In the genomic region with DNA sequence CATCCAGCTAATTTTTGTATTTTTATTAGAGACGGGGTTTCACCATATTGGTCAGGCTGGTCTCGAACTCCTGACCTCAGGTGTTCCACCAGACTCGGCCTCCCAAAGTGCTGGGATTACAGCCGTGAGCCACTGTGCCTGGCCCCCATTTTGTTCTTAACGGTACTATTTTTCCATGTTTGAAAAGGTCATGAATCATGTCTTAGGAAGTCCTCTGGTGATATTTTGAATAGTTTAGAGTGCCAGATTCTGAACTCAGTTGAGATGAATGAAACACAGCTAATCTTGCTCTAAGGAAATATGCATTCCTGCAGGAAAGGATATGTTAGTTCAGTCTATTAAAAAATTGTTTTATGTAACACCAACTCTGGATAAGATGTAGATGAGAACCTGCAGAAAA, we compare ENCODE assay signal across 34 cellular contexts.
A peak's percentile ranks its signal among the peaks of the same experiment; 100 is the strongest.
DNase-seq lines count a peak whose midpoint lies in the region; ATAC-seq and TF ChIP-seq lines count a peak whose summit lies in the region.
"Had no signal": no experiment of that assay in that cellular context is flagged by ENCODE, and none has a peak within 500 bp of the region (broad histone marks: within the 10 kb centered on the region; RNA-seq: fewer than 3 reads in every experiment).

No MANE protein-coding gene starts in this region.

- H3K27ac Mint-ChIP-seq in mesothelial cell of epicardium (peak overlapping the region; percentile 18), type B pancreatic cell (no peak overlapping the region)
- H3K27ac Mint-ChIP-seq in stimulated activated naive B cell treated with anti-CD40 and anti-IgM and Interleukin-4, amounts not matched to agents 10 μg/mL and 1 μg/mL and 100 μg/mL, for 72 hours: no peak overlapping the region
- H3K27ac Mint-ChIP-seq: activated CD8-positive, alpha-beta T cell treated with anti-CD3 and anti-CD28 coated beads for 36 hours; activated naive CD4-positive, alpha-beta T cell treated with anti-CD3 and anti-CD28 coated beads, Interleukin-2, amount 10 ng/mL, durations not matched to agents 7 days and 5 days; activated T-helper 1 cell treated with anti-CD3 and anti-CD28 coated beads, Interleukin-12 subunit alpha, Interleukin-12 subunit beta, Interleukin-2, Interleukin-4 antibody, amounts not matched to agents 30 ng/mL and 10 ng/mL and 1 ng/mL, durations not matched to agents 14 hours and 24 hours and 36 hours; CD8-positive, alpha-beta T cell; natural killer cell treated with Interleukin-12 subunit alpha and Interleukin-12 subunit beta and Interleukin-15 and Interleukin-18, amount 100 ng/mL, for 72 hours; stimulated activated effector memory CD8-positive, alpha-beta T cell treated with anti-CD3 and anti-CD28 coated beads, Interleukin-12 subunit alpha, Interleukin-12 subunit beta, amount 100 ng/mL, for 72 hours had no signal

- H3K9me3 Mint-ChIP-seq in mesothelial cell of epicardium: no peaks in the 10 kb centered on the region
- no peaks in the 10 kb centered on the region for H3K9me3 Mint-ChIP-seq in type B pancreatic cell
- peaks cover 0 to 4% of the 10 kb centered on the region in 2 donors for H3K9me3 Mint-ChIP-seq in stimulated activated naive B cell treated with anti-CD40 and anti-IgM and Interleukin-4, amounts not matched to agents 10 μg/mL and 1 μg/mL and 100 μg/mL, for 72 hours
- H3K9me3 Mint-ChIP-seq: activated CD8-positive, alpha-beta T cell treated with anti-CD3 and anti-CD28 coated beads for 36 hours; activated naive CD4-positive, alpha-beta T cell treated with anti-CD3 and anti-CD28 coated beads, Interleukin-2, amount 10 ng/mL, durations not matched to agents 7 days and 5 days; activated T-helper 1 cell treated with anti-CD3 and anti-CD28 coated beads, Interleukin-12 subunit alpha, Interleukin-12 subunit beta, Interleukin-2, Interleukin-4 antibody, amounts not matched to agents 30 ng/mL and 10 ng/mL and 1 ng/mL, durations not matched to agents 14 hours and 24 hours and 36 hours; CD8-positive, alpha-beta T cell; natural killer cell treated with Interleukin-12 subunit alpha and Interleukin-12 subunit beta and Interleukin-15 and Interleukin-18, amount 100 ng/mL, for 72 hours had no signal

- no peak for TF ChIP-seq POLR2A in vagina (IDR thresholded peaks at IDR 0.05)

- no peak for TF ChIP-seq CTCF in coronary artery (IDR thresholded peaks at IDR 0.05)
- no peak for TF ChIP-seq CTCF in mesothelial cell of epicardium (IDR thresholded peaks at IDR 0.05; ENCODE audit: unreplicated experiment)
- no peak for TF ChIP-seq CTCF in type B pancreatic cell (conservative IDR thresholded peaks at IDR 0.05)
- TF ChIP-seq CTCF in vagina (IDR thresholded peaks at IDR 0.05): no peak

- peak overlapping the region; percentile 12 to 85 for H3K27ac ChIP-seq in coronary artery
- no peak overlapping the region for H3K27ac ChIP-seq in vagina
- H3K27ac ChIP-seq: gastrocnemius medialis, hepatocyte, upper lobe of left lung had no signal

- peak; percentile 35 for DNase-seq in AG20443 (ENCODE audit: low spot score)
- DNase-seq in adipocyte (ENCODE audit: low read depth): peak; percentile 69
- DNase-seq in coronary artery (ENCODE audit: low spot score): no peak
- no peak for DNase-seq in mesothelial cell of epicardium (ENCODE audit: low spot score in 2 of 2, unreplicated experiment in 2 of 2)
- no peak for DNase-seq in type B pancreatic cell (ENCODE audit: extremely low spot score, unreplicated experiment)
- no peak for DNase-seq in vagina (ENCODE audit: extremely low spot score in 2 of 2)
- DNase-seq in stimulated activated naive B cell treated with anti-CD40 and anti-IgM and Interleukin-4, amounts not matched to agents 10 μg/mL and 1 μg/mL and 100 μg/mL, for 72 hours: no peak
- DNase-seq: 8988T; activated CD8-positive, alpha-beta memory T cell treated with anti-CD3 and anti-CD28 coated beads, Interleukin-2, amount 50 U/mL, for 48 hours; activated CD8-positive, alpha-beta T cell treated with anti-CD3 and anti-CD28 coated beads for 36 hours; activated naive CD4-positive, alpha-beta T cell treated with anti-CD3 and anti-CD28 coated beads, Interleukin-2, amount 10 ng/mL, durations not matched to agents 7 days and 5 days; amygdala; caudate nucleus; CD8-positive, alpha-beta T cell; gastrocnemius medialis; Kasumi-1; left colon; NCI-H1417 treated with DMSO at 0.1 percent for 48 hours; NCI-H2029 treated with DMSO at 0.1 percent for 48 hours; NCI-H524 treated with DMSO at 0.1 percent for 48 hours; NK-92 treated with Interleukin-12 subunit alpha and Interleukin-12 subunit beta, amount 100 ng/mL, for 24 hours; occipital lobe; SK-N-SH; upper lobe of left lung had no signal

- H3K9me3 ChIP-seq in adipocyte (ENCODE audit: control insufficient read depth, low read length): no peaks in the 10 kb centered on the region
- H3K9me3 ChIP-seq in vagina: no peaks in the 10 kb centered on the region
- H3K9me3 ChIP-seq: gastrocnemius medialis, SK-N-SH, upper lobe of left lung had no signal

- H3K4me3 ChIP-seq in adipocyte (ENCODE audit: low read length) (no peak overlapping the region), coronary artery (no peak overlapping the region), vagina (no peak overlapping the region)
- H3K4me3 ChIP-seq: gastrocnemius medialis, GM12878, hepatocyte, upper lobe of left lung had no signal

- no peak for ATAC-seq in GM21576 (IDR thresholded peaks at IDR 0.05; ENCODE audit: unreplicated experiment)
- ATAC-seq in stimulated activated naive B cell treated with anti-CD40 and anti-IgM and Interleukin-4, amounts not matched to agents 10 μg/mL and 1 μg/mL and 100 μg/mL, for 72 hours (replicated peaks): no peak
- ATAC-seq: activated CD4-positive, CD25-positive, alpha-beta regulatory T cell treated with anti-CD3 and anti-CD28 coated beads, Interleukin-2, amount 50 U/mL, for 24 hours; activated CD8-positive, alpha-beta T cell treated with anti-CD3 and anti-CD28 coated beads for 36 hours; CD8-positive, alpha-beta T cell; esophagus mucosa; gastrocnemius medialis; GM12878; HepG2; left colon; natural killer cell treated with Interleukin-12 subunit alpha and Interleukin-12 subunit beta and Interleukin-15 and Interleukin-18, amount 100 ng/mL, for 72 hours; PC-3; stimulated activated effector memory CD8-positive, alpha-beta T cell treated with anti-CD3 and anti-CD28 coated beads, Interleukin-12 subunit alpha, Interleukin-12 subunit beta, amount 100 ng/mL, for 72 hours had no signal

- H3K4me1 ChIP-seq in adipocyte (ENCODE audit: control insufficient read depth, insufficient read depth, low read length) (peaks cover 11% of the 10 kb centered on the region), vagina (peaks cover 6% of the 10 kb centered on the region)
- H3K4me1 ChIP-seq: upper lobe of left lung had no signal

- H3K9ac ChIP-seq in adipocyte (ENCODE audit: low read length): no peak overlapping the region
- H3K9ac ChIP-seq: SK-N-SH had no signal

- H3K36me3 ChIP-seq in adipocyte (ENCODE audit: control insufficient read depth, insufficient read depth, low read length, severe bottlenecking): no peaks in the 10 kb centered on the region
- no peaks in the 10 kb centered on the region for H3K36me3 ChIP-seq in vagina
- H3K36me3 ChIP-seq: gastrocnemius medialis, upper lobe of left lung had no signal

- no peaks in the 10 kb centered on the region for H3K36me3 Mint-ChIP-seq in mesothelial cell of epicardium
- no peaks in the 10 kb centered on the region for H3K36me3 Mint-ChIP-seq in type B pancreatic cell
- no peaks in the 10 kb centered on the region for H3K36me3 Mint-ChIP-seq in stimulated activated naive B cell treated with anti-CD40 and anti-IgM and Interleukin-4, amounts not matched to agents 10 μg/mL and 1 μg/mL and 100 μg/mL, for 72 hours
- H3K36me3 Mint-ChIP-seq: activated naive CD4-positive, alpha-beta T cell treated with anti-CD3 and anti-CD28 coated beads, Interleukin-2, amount 10 ng/mL, durations not matched to agents 7 days and 5 days; CD8-positive, alpha-beta T cell; natural killer cell treated with Interleukin-12 subunit alpha and Interleukin-12 subunit beta and Interleukin-15 and Interleukin-18, amount 100 ng/mL, for 72 hours; stimulated activated effector memory CD8-positive, alpha-beta T cell treated with anti-CD3 and anti-CD28 coated beads, Interleukin-12 subunit alpha, Interleukin-12 subunit beta, amount 100 ng/mL, for 72 hours had no signal

- H3K27me3 Mint-ChIP-seq in mesothelial cell of epicardium (ENCODE audit: low read depth) (no peaks in the 10 kb centered on the region), type B pancreatic cell (no peaks in the 10 kb centered on the region)
- H3K27me3 Mint-ChIP-seq in stimulated activated naive B cell treated with anti-CD40 and anti-IgM and Interleukin-4, amounts not matched to agents 10 μg/mL and 1 μg/mL and 100 μg/mL, for 72 hours: peaks cover 6 to 21% of the 10 kb centered on the region in 2 donors
- H3K27me3 Mint-ChIP-seq: activated CD8-positive, alpha-beta T cell treated with anti-CD3 and anti-CD28 coated beads for 36 hours had no signal

- H3K27me3 ChIP-seq in adipocyte (replicated peaks; ENCODE audit: control insufficient read depth, insufficient read depth, low read length) (no peaks in the 10 kb centered on the region), vagina (no peaks in the 10 kb centered on the region)
- H3K27me3 ChIP-seq: gastrocnemius medialis, hepatocyte, upper lobe of left lung had no signal

- no peak overlapping the region for H3K4me3 Mint-ChIP-seq in mesothelial cell of epicardium
- no peak overlapping the region for H3K4me3 Mint-ChIP-seq in type B pancreatic cell
- no peak overlapping the region for H3K4me3 Mint-ChIP-seq in stimulated activated naive B cell treated with anti-CD40 and anti-IgM and Interleukin-4, amounts not matched to agents 10 μg/mL and 1 μg/mL and 100 μg/mL, for 72 hours
- H3K4me3 Mint-ChIP-seq: activated CD8-positive, alpha-beta T cell treated with anti-CD3 and anti-CD28 coated beads for 36 hours; activated naive CD4-positive, alpha-beta T cell treated with anti-CD3 and anti-CD28 coated beads, Interleukin-2, amount 10 ng/mL, durations not matched to agents 7 days and 5 days; activated T-helper 1 cell treated with anti-CD3 and anti-CD28 coated beads, Interleukin-12 subunit alpha, Interleukin-12 subunit beta, Interleukin-2, Interleukin-4 antibody, amounts not matched to agents 30 ng/mL and 10 ng/mL and 1 ng/mL, durations not matched to agents 14 hours and 24 hours and 36 hours; CD8-positive, alpha-beta T cell; natural killer cell treated with Interleukin-12 subunit alpha and Interleukin-12 subunit beta and Interleukin-15 and Interleukin-18, amount 100 ng/mL, for 72 hours; stimulated activated effector memory CD8-positive, alpha-beta T cell treated with anti-CD3 and anti-CD28 coated beads, Interleukin-12 subunit alpha, Interleukin-12 subunit beta, amount 100 ng/mL, for 72 hours had no signal

- peaks cover 27% of the 10 kb centered on the region for H3K4me1 Mint-ChIP-seq in mesothelial cell of epicardium
- peaks cover 28% of the 10 kb centered on the region for H3K4me1 Mint-ChIP-seq in type B pancreatic cell (ENCODE audit: unreplicated experiment)
- peaks cover 0 to 2% of the 10 kb centered on the region in 2 donors for H3K4me1 Mint-ChIP-seq in stimulated activated naive B cell treated with anti-CD40 and anti-IgM and Interleukin-4, amounts not matched to agents 10 μg/mL and 1 μg/mL and 100 μg/mL, for 72 hours
- H3K4me1 Mint-ChIP-seq: activated naive CD4-positive, alpha-beta T cell treated with anti-CD3 and anti-CD28 coated beads, Interleukin-2, amount 10 ng/mL, durations not matched to agents 7 days and 5 days had no signal

- intact Hi-C loops in vagina (cut with DNase I): no loop called here

Comparison
In these comparisons a context has a peak if more than half of its experiments do, and no peak if none do; other contexts are left out.
1. DNase-seq: peak in AG20443 (single experiment) and adipocyte (single experiment); none in coronary artery (single experiment), mesothelial cell of epicardium (0 of 2), type B pancreatic cell (single experiment), vagina (0 of 2) and stimulated activated naive B cell treated with anti-CD40 and anti-IgM and Interleukin-4, amounts not matched to agents 10 μg/mL and 1 μg/mL and 100 μg/mL, for 72 hours (single experiment).